9 cellular contexts compared by ENCODE assay signal in genomic region chr14:68359862-68360552, GRCh38.
A peak's percentile ranks its signal among the peaks of the same experiment; 100 is the strongest.
DNase-seq lines count a peak whose midpoint lies in the region; ATAC-seq and FAIRE-seq lines count a peak whose summit lies in the region.
"Had no signal": no experiment of that assay in that cellular context is flagged by ENCODE, and none has a peak within 500 bp of the region (broad histone marks: within the 10 kb centered on the region; RNA-seq: fewer than 3 reads in every experiment).

No MANE protein-coding gene starts in this region.

- no peak overlapping the region for H3K4me3 Mint-ChIP-seq in activated naive CD8-positive, alpha-beta T cell treated with anti-CD3 and anti-CD28 coated beads, Interleukin-2, amount 50 U/mL, for 24 hours

- H4K20me1 ChIP-seq in GM23248 (ENCODE audit: insufficient read depth) = no peaks in the 10 kb centered on the region

- WGBS in GM23248 (ENCODE audit: low coverage in 1 of 2, low lambda C conversion rate in 2 of 2, missing lambda C conversion rate in 2 of 2), 2 experiments = 51 to 54% methylated on average over 7 of the region's 7 CpGs
- 23 to 38% (median 34%) methylated on average over 7 of the region's 7 CpGs for WGBS in small intestine, 3 donors

- DNase-seq in GM23248 (peak; percentile 45), iPS-NIHi7 (ENCODE audit: extremely low spot score) (peak; percentile 27), small intestine (peak; percentile 97), COR-L47 (lab: John Stamatoyannopoulos, UW) (no peak), NCI-H2029 treated with DMSO at 0.1 percent for 48 hours (lab: John Stamatoyannopoulos, UW) (no peak), NCI-H82 (lab: John Stamatoyannopoulos, UW) (no peak)
- no peak for DNase-seq in activated naive CD8-positive, alpha-beta T cell treated with anti-CD3 and anti-CD28 coated beads, Interleukin-2, amount 50 U/mL, for 24 hours
- DNase-seq: T-helper 9 cell had no signal

- H3K4me1 Mint-ChIP-seq in activated naive CD8-positive, alpha-beta T cell treated with anti-CD3 and anti-CD28 coated beads, Interleukin-2, amount 50 U/mL, for 24 hours = peaks cover 41% of the 10 kb centered on the region

- H3F3A ChIP-seq in GM23248 (ENCODE audit: insufficient read depth) = peaks cover 20% of the 10 kb centered on the region

- H3K27me3 Mint-ChIP-seq in activated naive CD8-positive, alpha-beta T cell treated with anti-CD3 and anti-CD28 coated beads, Interleukin-2, amount 50 U/mL, for 24 hours = no peaks in the 10 kb centered on the region

- H3K4me1 ChIP-seq in GM23248 (ENCODE audit: insufficient read depth) (peaks cover 22% of the 10 kb centered on the region), small intestine (ENCODE audit: control insufficient read depth in 2 of 2, insufficient read depth in 1 of 2, low read depth in 1 of 2, low read length in 1 of 2) (peaks cover 0 to 8% of the 10 kb centered on the region in 2 donors)

- peak overlapping the region; percentile 59 for H3K27ac Mint-ChIP-seq in activated naive CD8-positive, alpha-beta T cell treated with anti-CD3 and anti-CD28 coated beads, Interleukin-2, amount 50 U/mL, for 24 hours

- H3K9me3 ChIP-seq in GM23248 (ENCODE audit: low read depth) = no peaks in the 10 kb centered on the region
- no peaks in the 10 kb centered on the region for H3K9me3 ChIP-seq in small intestine (ENCODE audit: control insufficient read depth, low read depth)

- H3K9me2 ChIP-seq in GM23248 (ENCODE audit: insufficient read depth) = no peaks in the 10 kb centered on the region

- H3K36me3 Mint-ChIP-seq in activated naive CD8-positive, alpha-beta T cell treated with anti-CD3 and anti-CD28 coated beads, Interleukin-2, amount 50 U/mL, for 24 hours (ENCODE audit: low read depth) = peaks cover 3% of the 10 kb centered on the region

- no peak for FAIRE-seq in small intestine (lab: Jason Lieb, UNC)

- H3K4me3 ChIP-seq in GM23248 = no peak overlapping the region
- no peak overlapping the region for H3K4me3 ChIP-seq in small intestine (ENCODE audit: low read depth in 1 of 2, low read length in 2 of 2)

- H3K27ac ChIP-seq in GM23248 = no peak overlapping the region
- peak overlapping the region; percentile 54 to 60 for H3K27ac ChIP-seq in small intestine (ENCODE audit: low read depth in 1 of 2, low read length in 1 of 2)

- in situ Hi-C loops in GM23248 (cut with MboI) = no loop called here

- H3K36me3 ChIP-seq in GM23248 (ENCODE audit: low read depth) (no peaks in the 10 kb centered on the region), small intestine (ENCODE audit: control insufficient read depth in 2 of 2, insufficient read depth in 2 of 2, low read length in 2 of 2) (no peaks in the 10 kb centered on the region)

- H2AFZ ChIP-seq in GM23248 = peak overlapping the region; percentile 47; the same call in 1 of the 2 replicates

- no peaks in the 10 kb centered on the region for H3K27me3 ChIP-seq in GM23248 (replicated peaks; ENCODE audit: insufficient read depth)
- no peaks in the 10 kb centered on the region for H3K27me3 ChIP-seq in small intestine (ENCODE audit: control insufficient read depth in 2 of 2, insufficient read depth in 2 of 2, low read length in 2 of 2)

- ATAC-seq in activated naive CD8-positive, alpha-beta T cell treated with anti-CD3 and anti-CD28 coated beads, Interleukin-2, amount 50 U/mL, for 24 hours = no peak
- no peak for ATAC-seq in GM19395 (IDR thresholded peaks at IDR 0.05; ENCODE audit: unreplicated experiment)

- H3K9me3 Mint-ChIP-seq in activated naive CD8-positive, alpha-beta T cell treated with anti-CD3 and anti-CD28 coated beads, Interleukin-2, amount 50 U/mL, for 24 hours = no peaks in the 10 kb centered on the region

- H3K79me2 ChIP-seq in GM23248 (ENCODE audit: insufficient read depth) = no peaks in the 10 kb centered on the region

- no peak overlapping the region for H3K4me2 ChIP-seq in GM23248 (ENCODE audit: unreplicated experiment)

- no peak overlapping the region for H3K9ac ChIP-seq in GM23248

Comparison
In these comparisons a context has a peak if more than half of its experiments do, and no peak if none do; other contexts are left out.
1. DNase-seq: peak in GM23248 (single experiment), iPS-NIHi7 (single experiment) and small intestine (single experiment); none in activated naive CD8-positive, alpha-beta T cell treated with anti-CD3 and anti-CD28 coated beads, Interleukin-2, amount 50 U/mL, for 24 hours (single experiment), COR-L47 (single experiment), NCI-H2029 treated with DMSO at 0.1 percent for 48 hours (single experiment) and NCI-H82 (single experiment).